ENCODE assay signal across 8 cellular contexts in the genomic region with DNA sequence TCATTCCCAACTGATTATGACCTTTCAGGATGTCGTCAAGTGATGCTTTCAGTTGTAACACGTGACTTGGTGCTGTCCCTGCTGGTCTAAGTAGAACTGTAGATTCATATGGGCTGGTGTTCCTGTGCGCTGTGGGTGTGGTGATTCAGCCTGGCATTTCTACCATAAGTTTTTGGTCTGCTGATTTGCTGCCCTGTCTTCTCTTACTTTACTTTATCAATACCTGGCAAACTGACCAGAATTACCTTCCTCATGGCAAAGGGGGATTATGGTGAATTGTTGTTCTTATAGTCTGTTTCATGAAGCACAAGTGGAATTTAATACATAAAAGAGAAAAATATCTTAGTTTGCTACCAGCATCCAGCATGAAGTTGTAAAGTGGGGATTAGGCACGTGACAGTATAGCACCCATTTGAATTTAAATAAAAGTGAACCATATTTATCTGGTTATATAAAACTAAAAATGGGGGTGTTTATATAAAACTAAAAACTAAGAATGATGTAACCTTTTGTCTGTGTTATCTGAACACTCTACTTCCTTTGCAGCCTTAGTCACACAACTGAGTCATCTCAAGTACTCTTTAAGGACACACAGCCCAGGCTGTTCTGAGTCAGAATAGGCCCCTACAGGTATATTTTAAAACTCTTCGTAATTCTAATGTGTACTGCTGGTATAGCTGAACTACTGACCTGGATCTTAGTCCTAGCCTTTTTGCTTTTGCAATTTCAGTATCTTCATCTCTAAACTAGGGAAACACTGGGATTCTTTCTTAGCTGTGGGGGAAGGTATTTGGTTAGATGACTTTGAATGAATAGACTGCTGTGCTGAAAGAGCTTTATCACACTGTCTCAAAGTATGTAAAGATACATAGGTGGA. TPM values are rescaled to one million over a fixed set of nuclear protein-coding genes. Genes with fewer than 3 reads are reported as not detected.
DNase-seq lines count a peak whose midpoint lies in the region; ATAC-seq and TF ChIP-seq lines count a peak whose summit lies in the region.

No MANE protein-coding gene starts in this region.

- no peak overlapping the region for H2AK5ac ChIP-seq in trophoblast cell (ENCODE audit: low read length)

- no peak overlapping the region for H2BK5ac ChIP-seq in trophoblast cell (ENCODE audit: low read depth, low read length, poor library complexity)

- no peak overlapping the region for H3K4me2 ChIP-seq in trophoblast cell (ENCODE audit: low read length)

- H3K23ac ChIP-seq in trophoblast cell (ENCODE audit: low read length) = no peak overlapping the region

- H3K27ac Mint-ChIP-seq in endodermal cell = peak overlapping the region; percentile 79

- no peaks in the 10 kb centered on the region for H3K27me3 Mint-ChIP-seq in endodermal cell (ENCODE audit: insufficient read depth)

- no peak overlapping the region for H3K18ac ChIP-seq in trophoblast cell (ENCODE audit: low read length)

- peaks cover 4% of the 10 kb centered on the region for H3K9me3 Mint-ChIP-seq in endodermal cell

- H3K36me3 ChIP-seq in endodermal cell (ENCODE audit: control insufficient read depth, insufficient read depth, low read length) (peaks cover 97% of the 10 kb centered on the region), trophoblast cell (ENCODE audit: control insufficient read depth in 1 of 2, insufficient read depth in 2 of 2, low read length in 2 of 2) (peaks cover 5 to 35% of the 10 kb centered on the region in 2 experiments)

- no peaks in the 10 kb centered on the region for H3K79me1 ChIP-seq in trophoblast cell (ENCODE audit: low read length)

- H3K4ac ChIP-seq in trophoblast cell (ENCODE audit: low read depth, low read length) = no peak overlapping the region

- no peak overlapping the region for H2BK12ac ChIP-seq in trophoblast cell (ENCODE audit: low read length)

- H3K4me3 ChIP-seq in endodermal cell (ENCODE audit: low read length) (peak overlapping the region; percentile 25), trophoblast cell (ENCODE audit: low read depth, low read length) (no peak overlapping the region)

- peak; percentile 86 for ATAC-seq in HG03342 (IDR thresholded peaks at IDR 0.05; ENCODE audit: unreplicated experiment)
- peak; percentile 99 for ATAC-seq in activated CD4-positive, CD25-positive, alpha-beta regulatory T cell treated with anti-CD3 and anti-CD28 coated beads, Interleukin-2, amount 50 U/mL, for 24 hours
- ATAC-seq in HG03097 (IDR thresholded peaks at IDR 0.05; ENCODE audit: low FRiP score, unreplicated experiment) = no peak

- no peaks in the 10 kb centered on the region for H3K27me3 ChIP-seq in endodermal cell (ENCODE audit: control insufficient read depth, insufficient read depth, low read length, poor library complexity, severe bottlenecking)
- no peaks in the 10 kb centered on the region for H3K27me3 ChIP-seq in trophoblast cell (ENCODE audit: insufficient read depth, low read length)

- H4K91ac ChIP-seq in trophoblast cell (ENCODE audit: low read depth, low read length) = no peak overlapping the region

- peaks cover 10% of the 10 kb centered on the region for H3K9me3 ChIP-seq in endodermal cell (ENCODE audit: control insufficient read depth, low read length)
- H3K9me3 ChIP-seq in trophoblast cell (ENCODE audit: insufficient read depth, low read depth, low read length) = no peaks in the 10 kb centered on the region

- H3K9ac ChIP-seq in endodermal cell (ENCODE audit: extremely low read depth, low read length, poor library complexity, severe bottlenecking) = no peak overlapping the region
- no peak overlapping the region for H3K9ac ChIP-seq in trophoblast cell (ENCODE audit: low read length)

- no peak overlapping the region for H4K8ac ChIP-seq in trophoblast cell (ENCODE audit: low read depth, low read length)

- H2AFZ ChIP-seq in trophoblast cell (ENCODE audit: insufficient read depth, low read length, poor library complexity) = no peak overlapping the region

- 98 to 100% methylated on average over 1 to 4 of the region's 5 CpGs for WGBS in endodermal cell (ENCODE audit: insufficient coverage in 1 of 2, insufficient read length in 1 of 2), 2 experiments
- no CpG with 5 or more reads among the region's 5 CpGs for WGBS in trophoblast cell (ENCODE audit: extremely low coverage, insufficient coverage, insufficient read length)

- TF ChIP-seq CTCF in endodermal cell (conservative IDR thresholded peaks at IDR 0.05) = no peak

- H2BK120ac ChIP-seq in trophoblast cell (ENCODE audit: insufficient read depth, low read length, poor library complexity) = no peak overlapping the region

- H3K4me1 Mint-ChIP-seq in endodermal cell = peaks cover 13% of the 10 kb centered on the region

- H3K27ac ChIP-seq in endodermal cell (ENCODE audit: low read depth, low read length) (no peak overlapping the region), trophoblast cell (ENCODE audit: low read depth, low read length) (peak overlapping the region; percentile 40)

- H3K14ac ChIP-seq in trophoblast cell (ENCODE audit: low read length) = no peak overlapping the region

- H3K36me3 Mint-ChIP-seq in endodermal cell (ENCODE audit: low read depth) = peaks cover 85% of the 10 kb centered on the region

- DNase-seq in activated effector memory CD4-positive, alpha-beta T cell treated with anti-CD3 and anti-CD28 coated beads, Interleukin-2, amount 50 U/mL, for 16 hours = peak; percentile 81
- DNase-seq in activated effector memory CD4-positive, alpha-beta T cell treated with Interleukin-2 at 50 U/mL for 16 hours = no peak
- DNase-seq in endodermal cell = no peak
- peak; percentile 78 to 94 for DNase-seq in trophoblast cell
- no peak for DNase-seq in SHP77 treated with DMSO at 0.1 percent for 48 hours (lab: John Stamatoyannopoulos, UW)

- H3K4me1 ChIP-seq in endodermal cell (ENCODE audit: control insufficient read depth, insufficient read depth, low read length) = peaks cover 5% of the 10 kb centered on the region
- H3K4me1 ChIP-seq in trophoblast cell (ENCODE audit: control insufficient read depth in 1 of 2, insufficient read depth in 2 of 2, low read length in 2 of 2) = no peaks in the 10 kb centered on the region

- no peak overlapping the region for H4K12ac ChIP-seq in trophoblast cell (ENCODE audit: low read depth, low read length)

- no peak overlapping the region for H3K4me3 Mint-ChIP-seq in endodermal cell

- H3K79me2 ChIP-seq in trophoblast cell (ENCODE audit: control insufficient read depth, insufficient read depth, low read length, poor library complexity) = no peaks in the 10 kb centered on the region

RNA-seq across cellular contexts. Expression of gene TTC19, which starts 28.3 kb away (rescaled TPM):
- 10 to 100 TPM; 48.2 to 53.2 TPM for total RNA-seq in endodermal cell
- polyA plus RNA-seq in endodermal cell (2013, experiment 1 of 2) = 46.0 TPM
- 45.3 TPM for polyA plus RNA-seq in endodermal cell (2013, experiment 2 of 2)
- 17.6 and 18.4 TPM in 2 replicates for polyA plus RNA-seq in trophoblast cell (2013)

RNA-seq across cellular contexts. Expression of gene ZSWIM7, which starts 28.4 kb away (rescaled TPM):
- total RNA-seq in endodermal cell = 10 to 100 TPM; 45.5 to 58.8 TPM
- 53.4 TPM for polyA plus RNA-seq in endodermal cell (2013, experiment 1 of 2)
- 50.8 TPM for polyA plus RNA-seq in endodermal cell (2013, experiment 2 of 2)
- 23.5 and 25.5 TPM in 2 replicates for polyA plus RNA-seq in trophoblast cell (2013)

Comparison
In these comparisons a context has a peak if more than half of its experiments do, and no peak if none do; other contexts are left out.
1. DNase-seq: peak in activated effector memory CD4-positive, alpha-beta T cell treated with anti-CD3 and anti-CD28 coated beads, Interleukin-2, amount 50 U/mL, for 16 hours (single experiment) and trophoblast cell (2 of 2); none in activated effector memory CD4-positive, alpha-beta T cell treated with Interleukin-2 at 50 U/mL for 16 hours (single experiment), endodermal cell (single experiment) and SHP77 treated with DMSO at 0.1 percent for 48 hours (single experiment).